ENCODE assay signal across 1 cellular context in the genomic region with DNA sequence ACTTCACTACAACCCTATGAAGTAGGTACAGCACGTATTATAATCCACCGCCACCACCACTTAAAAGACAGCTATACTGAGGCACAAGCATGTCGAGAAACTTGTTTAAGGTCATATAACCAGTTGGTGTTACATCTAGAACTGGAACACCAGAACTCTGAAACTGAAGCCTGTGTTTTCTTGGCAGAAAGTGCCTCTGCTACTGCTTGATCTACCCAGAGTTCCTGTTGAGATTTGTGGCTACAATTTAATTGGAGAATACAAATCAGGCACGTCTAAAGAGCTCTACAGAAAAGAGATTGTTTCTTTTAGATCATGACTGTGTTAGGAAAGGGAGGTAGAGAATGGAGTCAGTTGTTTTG.
TF ChIP-seq lines count a peak whose summit lies in the region.

No MANE protein-coding gene starts in this region.

TF ChIP-seq in SK-N-SH treated with all-trans-retinoic acid at 6 μM for 48 hours, 23 proteins besides CTCF, POLR2A, EP300 and RAD21 (continued from another document):
- TF ChIP-seq SNAI2 (CRISPR knock-in tag; IDR thresholded peaks at IDR 0.05) (no peak), CREB5 (CRISPR knock-in tag; IDR thresholded peaks at IDR 0.05; ENCODE audit: low read depth) (no peak), TOX (CRISPR knock-in tag; IDR thresholded peaks at IDR 0.05; ENCODE audit: borderline replicate concordance) (no peak), ISL1 (CRISPR knock-in tag; IDR thresholded peaks at IDR 0.05) (no peak), RARB (CRISPR knock-in tag; IDR thresholded peaks at IDR 0.05) (no peak)
